8 cellular contexts compared by ENCODE assay signal in genomic region chr22:43142881-43143562, GRCh38. TPM values are rescaled to one million over a fixed set of nuclear protein-coding genes. Genes with fewer than 3 reads are reported as not detected.
DNase-seq lines count a peak whose midpoint lies in the region; ATAC-seq and TF ChIP-seq lines count a peak whose summit lies in the region.

TSS of gene MCAT (minus strand) at chr22:43143398. CDS start at chr22:43143348, 50 bp downstream.

- peak within 1 kb of the TSS; percentile 94 for H3K9ac ChIP-seq in adipocyte (ENCODE audit: low read length)

- H3K36me3 ChIP-seq in adipocyte (ENCODE audit: control insufficient read depth, insufficient read depth, low read length, severe bottlenecking) (peaks cover 23% of the 10 kb centered on the region), tibial nerve (peaks cover 0 to 30% (median 0%) of the 10 kb centered on the region in 3 donors)

- H3K4me3 Mint-ChIP-seq in T-cell = peak within 1 kb of the TSS; percentile 79 to 86 (median 85)

- peak; percentile 92 to 95 (median 94) for ATAC-seq in T-cell (replicated peaks in 1 of 4)

- H3K27ac Mint-ChIP-seq in T-cell = peak within 1 kb of the TSS; percentile 92 to 93

- WGBS in tibial nerve, 2 donors = 0% methylated on average over 37 to 47 of the region's 83 CpGs

- peaks cover 22 to 33% (median 31%) of the 10 kb centered on the region in 3 donors for H3K4me1 Mint-ChIP-seq in T-cell

- H3K27me3 ChIP-seq in adipocyte (replicated peaks; ENCODE audit: control insufficient read depth, insufficient read depth, low read length) (no peaks in the 10 kb centered on the region), tibial nerve (no peaks in the 10 kb centered on the region)

- H3K27ac ChIP-seq in tibial nerve = peak within 1 kb of the TSS; percentile 26 to 73 (median 68)

- POLR2A ChIA-PET in T-cell (lab: Charles Lee) = interaction anchor here in 1 of 2 donors (0.6 kb wide), 1 partner anchor 498 kb away, joined by 3 read pairs; no protein-coding TSS in a partner anchor

- H3K9me3 ChIP-seq in adipocyte (ENCODE audit: control insufficient read depth, low read length) (no peaks in the 10 kb centered on the region), tibial nerve (no peaks in the 10 kb centered on the region)

- peaks cover 21% of the 10 kb centered on the region for H3K36me3 Mint-ChIP-seq in T-cell

- H3K9me3 Mint-ChIP-seq in T-cell = no peaks in the 10 kb centered on the region

- peaks cover 5% of the 10 kb centered on the region for H3K4me1 ChIP-seq in adipocyte (ENCODE audit: control insufficient read depth, insufficient read depth, low read length)
- H3K4me1 ChIP-seq in tibial nerve = peaks cover 0 to 27% (median 13%) of the 10 kb centered on the region in 4 donors

- CTCF ChIA-PET in T-cell (lab: Charles Lee) = no interaction called here

- peak in 1 of 5 experiments; percentile 32 for TF ChIP-seq CTCF in tibial nerve (IDR thresholded peaks at IDR 0.05)

- peak; percentile 80 to 91 for TF ChIP-seq EP300 in tibial nerve (IDR thresholded peaks at IDR 0.05)

- TF ChIP-seq POLR2A in tibial nerve (IDR thresholded peaks at IDR 0.05) = no peak

- H3K27me3 Mint-ChIP-seq in T-cell = no peaks in the 10 kb centered on the region

- DNase-seq in GM03348 (ENCODE audit: low spot score) (peak; percentile 96), HCEC 1CT (peak; percentile 60), NCI-H1048 (lab: John Stamatoyannopoulos, UW) (peak; percentile 73), T-cell (peak; percentile 42 to 82 (median 66)), adipocyte (ENCODE audit: low read depth) (peak; percentile 89), cardiac septum (ENCODE audit: low spot score) (peak; percentile 94), pons (ENCODE audit: low spot score) (peak; percentile 60), tibial nerve (ENCODE audit: low spot score in 2 of 2) (peak; percentile 73 to 74)

- H3K4me3 ChIP-seq in adipocyte (ENCODE audit: low read length) (peak within 1 kb of the TSS; percentile 98), tibial nerve (peak within 1 kb of the TSS; percentile 76 to 99 (median 90))

- intact Hi-C loops in cardiac septum (cut with DNase I) = no loop called here

RNA-seq across cellular contexts. Expression of gene MCAT, which starts in this region (rescaled TPM):
- total RNA-seq in T-cell (10 to 100 TPM in 3 of 5 donors, 1 to 10 TPM in 2; 6.5 to 13.3 (median 10.6) TPM), cardiac septum (13.4 TPM), tibial nerve (10 to 100 TPM; 20.2 to 44.4 (median 31.9) TPM)

Comparison
In these comparisons a context has a peak if more than half of its experiments do, and no peak if none do; other contexts are left out.
1. Peak in every context shown above with its lines: DNase-seq, ATAC-seq, H3K4me3 ChIP-seq and H3K27ac ChIP-seq.